ENCODE assay signal across 7 cellular contexts in genomic region chr2:151827564-151828142, GRCh38. TPM values are rescaled to one million over a fixed set of nuclear protein-coding genes. Genes with fewer than 3 reads are reported as not detected.
DNase-seq lines count a peak whose midpoint lies in the region; ATAC-seq, FAIRE-seq and TF ChIP-seq lines count a peak whose summit lies in the region.

No MANE protein-coding gene starts in this region.

- H3K27me3 ChIP-seq in Karpas-422 (ENCODE audit: low read length) (no peaks in the 10 kb centered on the region), gastroesophageal sphincter (no peaks in the 10 kb centered on the region), neutrophil (no peaks in the 10 kb centered on the region)

- no peak for TF ChIP-seq EP300 in gastroesophageal sphincter (IDR thresholded peaks at IDR 0.05)

- peaks cover 55% of the 10 kb centered on the region for H3K79me2 ChIP-seq in Karpas-422 (ENCODE audit: low read length)

- H3K27me3 Mint-ChIP-seq in activated T-cell treated with anti-CD3 and anti-CD28 coated beads, Interleukin-2, amount 50 U/mL, for 72 hours (ENCODE audit: low read depth) = peaks cover 6% of the 10 kb centered on the region

- H3K36me3 ChIP-seq in Karpas-422 (ENCODE audit: insufficient read depth, low read length) = peaks cover 9% of the 10 kb centered on the region
- H3K36me3 ChIP-seq in gastroesophageal sphincter = no peaks in the 10 kb centered on the region
- no peaks in the 10 kb centered on the region for H3K36me3 ChIP-seq in neutrophil

- DNase-seq in GM12891 (ENCODE audit: insufficient read length, low spot score) = no peak
- peak; percentile 58 for DNase-seq in Karpas-422
- peak; percentile 39 to 41 for DNase-seq in activated T-cell treated with anti-CD3 and anti-CD28 coated beads, Interleukin-2, amount 50 U/mL, for 72 hours
- DNase-seq in NCI-H345 (lab: John Stamatoyannopoulos, UW) = no peak

- peaks cover 45% of the 10 kb centered on the region for H3K4me1 Mint-ChIP-seq in activated T-cell treated with anti-CD3 and anti-CD28 coated beads, Interleukin-2, amount 50 U/mL, for 72 hours (ENCODE audit: low read depth)

- no peaks in the 10 kb centered on the region; the same call in 1 of the 2 replicates for H3K9me2 ChIP-seq in Karpas-422 (replicated peaks; ENCODE audit: insufficient read depth, low read length)

- no peak for TF ChIP-seq POLR2A in GM12891 (IDR thresholded peaks at IDR 0.05; ENCODE audit: low read depth, low read length)
- TF ChIP-seq POLR2A in gastroesophageal sphincter (IDR thresholded peaks at IDR 0.05) = no peak

- H3K9me3 Mint-ChIP-seq in activated T-cell treated with anti-CD3 and anti-CD28 coated beads, Interleukin-2, amount 50 U/mL, for 72 hours = no peaks in the 10 kb centered on the region

- ATAC-seq in GM21737 (IDR thresholded peaks at IDR 0.05; ENCODE audit: unreplicated experiment) (peak; percentile 19), gastroesophageal sphincter (no peak)
- peak; percentile 47 to 53 for ATAC-seq in activated T-cell treated with anti-CD3 and anti-CD28 coated beads, Interleukin-2, amount 50 U/mL, for 72 hours (replicated peaks in 1 of 2)

- peak overlapping the region; percentile 90 for H3K4me3 ChIP-seq in Karpas-422 (ENCODE audit: low read length)
- H3K4me3 ChIP-seq in gastroesophageal sphincter = peak overlapping the region; percentile 72 to 88
- peak overlapping the region; percentile 86 to 92 for H3K4me3 ChIP-seq in neutrophil (ENCODE audit: low read depth in 1 of 2, low read length in 1 of 2)

- peak; percentile 9 for FAIRE-seq in GM12891 (lab: Jason Lieb, UNC)

- 0% methylated on average over 5 to 8 of the region's 38 CpGs for WGBS in gastroesophageal sphincter (ENCODE audit: low coverage in 1 of 2), 2 donors

- peak overlapping the region; percentile 99 for H3K27ac Mint-ChIP-seq in activated T-cell treated with anti-CD3 and anti-CD28 coated beads, Interleukin-2, amount 50 U/mL, for 72 hours

- H3K36me3 Mint-ChIP-seq in activated T-cell treated with anti-CD3 and anti-CD28 coated beads, Interleukin-2, amount 50 U/mL, for 72 hours (ENCODE audit: insufficient read depth in 2 of 2) = peaks cover 0 to 3% of the 10 kb centered on the region in 2 donors

- peak overlapping the region; percentile 94 for H3K9ac ChIP-seq in Karpas-422 (ENCODE audit: low read length)

- peak overlapping the region; percentile 84 for H3K4me2 ChIP-seq in Karpas-422 (ENCODE audit: low read depth, low read length, poor library complexity, severe bottlenecking)

- H3K9me3 ChIP-seq in Karpas-422 (ENCODE audit: low read length) (no peaks in the 10 kb centered on the region), gastroesophageal sphincter (no peaks in the 10 kb centered on the region), neutrophil (no peaks in the 10 kb centered on the region)

- H3K4me3 Mint-ChIP-seq in activated T-cell treated with anti-CD3 and anti-CD28 coated beads, Interleukin-2, amount 50 U/mL, for 72 hours = peak overlapping the region; percentile 92 to 100

- H3K27ac ChIP-seq in Karpas-422 (ENCODE audit: low read length) (peak overlapping the region; percentile 26; the same call in 1 of the 2 replicates), gastroesophageal sphincter (peak overlapping the region; percentile 57 to 93 (median 91)), neutrophil (peak overlapping the region; percentile 76)

- H2AFZ ChIP-seq in Karpas-422 (ENCODE audit: low read length) = no peak overlapping the region

- H3K4me1 ChIP-seq in Karpas-422 (ENCODE audit: low read length) (peaks cover 38% of the 10 kb centered on the region), gastroesophageal sphincter (peaks cover 3 to 50% (median 11%) of the 10 kb centered on the region in 3 donors), neutrophil (ENCODE audit: control insufficient read depth in 1 of 2, insufficient read depth in 1 of 2, low read depth in 1 of 2, low read length in 1 of 2) (peaks cover 21 to 22% of the 10 kb centered on the region in 2 experiments)

- H4K20me1 ChIP-seq in Karpas-422 (ENCODE audit: insufficient read depth, low read depth, low read length) = peaks cover 5% of the 10 kb centered on the region

- TF ChIP-seq CTCF in gastroesophageal sphincter (IDR thresholded peaks at IDR 0.05) = no peak
- no peak for TF ChIP-seq CTCF in neutrophil (IDR thresholded peaks at IDR 0.05)

TF ChIP-seq in GM12891, 5 proteins besides CTCF, POLR2A, EP300 and RAD21:
- TF ChIP-seq POU2F2 (IDR thresholded peaks at IDR 0.05; ENCODE audit: low read depth, low read length) (no peak), POLR2AphosphoS5 (IDR thresholded peaks at IDR 0.05; ENCODE audit: low read depth, low read length) (no peak), SPI1 (IDR thresholded peaks at IDR 0.05; ENCODE audit: low read depth, low read length) (no peak), PAX5 (IDR thresholded peaks at IDR 0.05; ENCODE audit: insufficient read depth, low read length, severe bottlenecking) (no peak), TAF1 (IDR thresholded peaks at IDR 0.05; ENCODE audit: low read depth, low read length) (0 out of 2 replicates have a peak, but pooled peaks have one; percentile 11)

RNA-seq across cellular contexts. Expression of gene ARL5A, which starts 0.6 kb away (rescaled TPM):
- polyA plus RNA-seq in GM12891 (2012; ENCODE audit: low read depth, missing spikeins) = 25.9 TPM
- 66.4 and 73.4 TPM in 2 replicates for total RNA-seq in Karpas-422 (2014; rRNA removed; shearing (Covaris generic); ENCODE audit: low replicate concordance)
- 10 to 100 TPM; 38.4 to 46.3 TPM for total RNA-seq in activated T-cell treated with anti-CD3 and anti-CD28 coated beads, Interleukin-2, amount 50 U/mL, for 72 hours
- 100 to 1,000 TPM in 1 of 4 donors, 10 to 100 TPM in 3; 58.8 to 104 (median 85.6) TPM for total RNA-seq in gastroesophageal sphincter

Comparison
In these comparisons a context has a peak if more than half of its experiments do, and no peak if none do; other contexts are left out.
1. DNase-seq: peak in Karpas-422 (single experiment) and activated T-cell treated with anti-CD3 and anti-CD28 coated beads, Interleukin-2, amount 50 U/mL, for 72 hours (2 of 2); none in GM12891 (single experiment) and NCI-H345 (single experiment).
2. H3K27ac ChIP-seq: peak in every context shown above with its lines; median percentile 91 in gastroesophageal sphincter; 76 in neutrophil; 26 in Karpas-422.
3. Peak in every context shown above with its lines, with median percentiles within 50 percentile points of each other: H3K4me3 ChIP-seq.